Comparison of ENCODE assay signal across 22 cellular contexts in genomic region chr22:20011123-20011992, GRCh38. TPM values are rescaled to one million over a fixed set of nuclear protein-coding genes. Genes with fewer than 3 reads are reported as not detected.
DNase-seq lines count a peak whose midpoint lies in the region; ATAC-seq and TF ChIP-seq lines count a peak whose summit lies in the region.
"Had no signal": no experiment of that assay in that cellular context is flagged by ENCODE, and none has a peak within 500 bp of the region (broad histone marks: within the 10 kb centered on the region; RNA-seq: fewer than 3 reads in every experiment).

No MANE protein-coding gene starts in this region.

- H3K27me3 ChIP-seq in BE2C = no peaks in the 10 kb centered on the region
- H3K27me3 ChIP-seq in BLaER1 = peaks cover 20% of the 10 kb centered on the region
- H3K27me3 ChIP-seq in right lobe of liver = no peaks in the 10 kb centered on the region

- intact Hi-C loops in right lobe of liver (cut with DNase I) = no loop called here

- H3K4me3 ChIP-seq in BE2C (ENCODE audit: low read depth, low read length) = no peak overlapping the region
- H3K4me3 ChIP-seq in BLaER1 = peak overlapping the region; percentile 25; the same call in 1 of the 2 replicates
- H3K4me3 ChIP-seq in right lobe of liver = no peak overlapping the region

- H3K4me1 Mint-ChIP-seq in activated CD8-positive, alpha-beta memory T cell treated with anti-CD3 and anti-CD28 coated beads, Interleukin-2, amount 10 ng/mL, durations not matched to agents 7 days and 5 days = peaks cover 8% of the 10 kb centered on the region

- H3K9me3 ChIP-seq in BE2C = no peaks in the 10 kb centered on the region
- H3K9me3 ChIP-seq in BLaER1 = no peaks in the 10 kb centered on the region
- no peaks in the 10 kb centered on the region for H3K9me3 ChIP-seq in right lobe of liver
- H3K9me3 ChIP-seq: SK-N-SH had no signal

- no peak for TF ChIP-seq POLR2A in right lobe of liver (IDR thresholded peaks at IDR 0.05)

- peaks cover 17% of the 10 kb centered on the region for H3K27me3 Mint-ChIP-seq in activated CD8-positive, alpha-beta memory T cell treated with anti-CD3 and anti-CD28 coated beads, Interleukin-2, amount 10 ng/mL, durations not matched to agents 7 days and 5 days

- peaks cover 5% of the 10 kb centered on the region for H3K36me3 ChIP-seq in BE2C
- H3K36me3 ChIP-seq in BLaER1 = no peaks in the 10 kb centered on the region
- H3K36me3 ChIP-seq in right lobe of liver = no peaks in the 10 kb centered on the region

- H3K4me3 Mint-ChIP-seq in activated CD8-positive, alpha-beta memory T cell treated with anti-CD3 and anti-CD28 coated beads, Interleukin-2, amount 10 ng/mL, durations not matched to agents 7 days and 5 days = no peak overlapping the region

- H3K27ac Mint-ChIP-seq in activated CD8-positive, alpha-beta memory T cell treated with anti-CD3 and anti-CD28 coated beads, Interleukin-2, amount 10 ng/mL, durations not matched to agents 7 days and 5 days = no peak overlapping the region

- H3K4me1 ChIP-seq in BE2C = peaks cover 68% of the 10 kb centered on the region
- peaks cover 55% of the 10 kb centered on the region for H3K4me1 ChIP-seq in BLaER1
- peaks cover 0 to 17% (median 0%) of the 10 kb centered on the region in 4 donors for H3K4me1 ChIP-seq in right lobe of liver

- peak overlapping the region; percentile 72 for H3K27ac ChIP-seq in BLaER1
- H3K27ac ChIP-seq in right lobe of liver = peak overlapping the region in 2 of 3 donors; percentile 19 to 44

- H3K36me3 Mint-ChIP-seq in activated CD8-positive, alpha-beta memory T cell treated with anti-CD3 and anti-CD28 coated beads, Interleukin-2, amount 10 ng/mL, durations not matched to agents 7 days and 5 days = no peaks in the 10 kb centered on the region
- H3K36me3 Mint-ChIP-seq: CD4-positive, CD25-positive, alpha-beta regulatory T cell had no signal

- WGBS in right lobe of liver (ENCODE audit: insufficient coverage, low coverage, low lambda C conversion rate, missing lambda C conversion rate) = 70% methylated on average over 15 of the region's 20 CpGs

- TF ChIP-seq CTCF in BE2C (IDR thresholded peaks at IDR 0.05; ENCODE audit: low read depth, low read length) = no peak
- no peak for TF ChIP-seq CTCF in right lobe of liver (IDR thresholded peaks at IDR 0.05)

- peak overlapping the region; percentile 87 for H3K4me2 ChIP-seq in BLaER1
- H3K4me2 ChIP-seq: SK-N-SH had no signal

- no peak for ATAC-seq in right lobe of liver
- ATAC-seq in GM21619 (IDR thresholded peaks at IDR 0.05; ENCODE audit: unreplicated experiment) = no peak
- ATAC-seq in activated CD8-positive, alpha-beta memory T cell treated with anti-CD3 and anti-CD28 coated beads, Interleukin-2, amount 10 ng/mL, durations not matched to agents 7 days and 5 days = no peak
- no peak for ATAC-seq in HG03442 (IDR thresholded peaks at IDR 0.05; ENCODE audit: unreplicated experiment)

- CTCF ChIA-PET in activated CD8-positive, alpha-beta memory T cell treated with anti-CD3 and anti-CD28 coated beads, Interleukin-2, amount 10 ng/mL, durations not matched to agents 7 days and 5 days (lab: Charles Lee) = interaction anchor here (6.0 kb wide), 1 partner anchor 42 kb away, joined by 97 read pairs; no protein-coding TSS in a partner anchor

- DNase-seq in BE2C (peak; percentile 48), cerebellar cortex (ENCODE audit: low spot score) (peak; percentile 66), right lobe of liver (peak in 1 of 3 donors; percentile 29)
- no peak for DNase-seq in activated CD8-positive, alpha-beta memory T cell treated with anti-CD3 and anti-CD28 coated beads, Interleukin-2, amount 10 ng/mL, durations not matched to agents 7 days and 5 days
- DNase-seq: ACHN; CD4-positive, CD25-positive, alpha-beta regulatory T cell; DMS153; GF-D8; H9; MM.1S; NCI-H1092 treated with DMSO at 0.1 percent for 48 hours; NCI-H146; NCI-H2081; NCI-H2171 treated with DMSO at 0.1 percent for 48 hours; NCI-H446 treated with DMSO at 0.1 percent for 48 hours; NCI-H748 treated with DMSO at 0.1 percent for 48 hours; NK-92 treated with Interleukin-12 subunit alpha and Interleukin-12 subunit beta, amount 100 ng/mL, for 24 hours; SHP77; SK-N-SH had no signal

- H3K9ac ChIP-seq in BLaER1 = peak overlapping the region; percentile 59
- H3K9ac ChIP-seq: SK-N-SH had no signal

- no peaks in the 10 kb centered on the region for H3K9me3 Mint-ChIP-seq in activated CD8-positive, alpha-beta memory T cell treated with anti-CD3 and anti-CD28 coated beads, Interleukin-2, amount 10 ng/mL, durations not matched to agents 7 days and 5 days (ENCODE audit: low read depth)
- H3K9me3 Mint-ChIP-seq: CD4-positive, CD25-positive, alpha-beta regulatory T cell; H9 had no signal

- 0 out of 2 replicates have a peak, but pooled peaks cover 12% of the 10 kb centered on the region for H4K20me1 ChIP-seq in BLaER1

RNA-seq across cellular contexts. Expression of gene ARVCF, which starts 5.3 kb away (rescaled TPM):
- polyA plus RNA-seq in BE2C (2012; ENCODE audit: insufficient read depth, insufficient read length, low read depth) = 335 TPM
- 10 to 100 TPM; 11.5 to 40.9 (median 20.7) TPM for total RNA-seq in right lobe of liver
- total RNA-seq in activated CD8-positive, alpha-beta memory T cell treated with anti-CD3 and anti-CD28 coated beads, Interleukin-2, amount 10 ng/mL, durations not matched to agents 7 days and 5 days = under 1 TPM; 0.50 to 0.70 TPM

RNA-seq across cellular contexts. Expression of gene TANGO2, which starts 9.6 kb away (rescaled TPM):
- polyA plus RNA-seq in BE2C (2012; ENCODE audit: insufficient read depth, insufficient read length, low read depth) = 8.0 TPM
- total RNA-seq in right lobe of liver = 10 to 100 TPM; 11.0 to 27.0 (median 15.5) TPM
- total RNA-seq in activated CD8-positive, alpha-beta memory T cell treated with anti-CD3 and anti-CD28 coated beads, Interleukin-2, amount 10 ng/mL, durations not matched to agents 7 days and 5 days = 10 to 100 TPM; 36.7 to 44.5 TPM

Comparison
In these comparisons a context has a peak if more than half of its experiments do, and no peak if none do; other contexts are left out.
1. RNA of gene ARVCF, which starts 5.3 kb away (total RNA-seq): 11.5 to 40.9 TPM in right lobe of liver; 0.50 to 0.70 TPM in activated CD8-positive, alpha-beta memory T cell treated with anti-CD3 and anti-CD28 coated beads, Interleukin-2, amount 10 ng/mL, durations not matched to agents 7 days and 5 days; every median in the first group is over 4 times any median in the second.